1 cellular context compared by ENCODE assay signal in the genomic region with DNA sequence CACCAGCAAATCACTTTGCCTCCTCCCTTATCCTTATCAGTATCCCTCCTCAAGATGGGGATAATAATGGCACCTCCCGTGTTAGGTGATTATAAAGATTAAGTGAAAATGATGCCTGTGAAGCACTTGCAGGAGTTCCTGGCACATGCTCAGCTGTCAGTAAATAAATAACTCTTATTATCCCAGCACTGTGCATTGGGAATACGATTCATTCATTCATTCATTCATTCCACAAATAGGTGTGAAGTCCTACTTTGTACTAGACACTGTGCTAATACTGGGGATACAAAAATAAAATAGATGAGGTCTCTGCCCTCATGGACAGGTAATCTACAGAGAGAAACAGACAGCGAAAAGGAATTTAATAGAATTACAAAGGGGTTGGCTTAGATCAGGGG.
TF ChIP-seq lines count a peak whose summit lies in the region.

No MANE protein-coding gene starts in this region.

TF ChIP-seq in HCT116, 20 proteins besides CTCF, POLR2A, EP300 and RAD21 (continued from another document):
- TF ChIP-seq CEBPB (IDR thresholded peaks at IDR 0.05; ENCODE audit: low read depth) (no peak), FOSL1 (IDR thresholded peaks at IDR 0.05; ENCODE audit: low read depth) (no peak), EZH2phosphoT487 (IDR thresholded peaks at IDR 0.05; ENCODE audit: borderline replicate concordance) (no peak), TCF7L2 (IDR thresholded peaks at IDR 0.05; ENCODE audit: borderline replicate concordance, extremely low read depth, insufficient read depth, insufficient read length) (no peak)
